Comparison of ENCODE assay signal across 11 cellular contexts in the genomic region with DNA sequence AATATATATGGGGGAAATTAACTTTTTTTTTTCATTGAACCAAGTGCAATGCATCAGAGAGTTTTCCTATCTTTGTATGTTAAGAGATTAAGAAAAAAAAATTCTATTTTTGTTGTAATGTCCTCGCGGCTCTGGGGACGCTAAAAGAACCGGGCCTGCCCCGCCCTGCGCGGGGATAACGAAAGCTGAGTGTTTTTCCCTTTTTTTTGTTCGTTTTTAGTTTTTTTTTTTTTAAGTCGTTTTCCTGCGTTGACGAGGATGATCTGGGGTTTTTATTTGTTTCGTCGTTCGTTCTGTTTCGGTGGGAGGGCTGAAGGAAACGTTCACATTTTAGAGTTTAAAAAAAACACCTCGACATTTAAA. TPM values are rescaled to one million over a fixed set of nuclear protein-coding genes. Genes with fewer than 3 reads are reported as not detected.
DNase-seq lines count a peak whose midpoint lies in the region; ATAC-seq and TF ChIP-seq lines count a peak whose summit lies in the region.
"Had no signal": no experiment of that assay in that cellular context is flagged by ENCODE, and none has a peak within 500 bp of the region (broad histone marks: within the 10 kb centered on the region; RNA-seq: fewer than 3 reads in every experiment).

No MANE protein-coding gene starts in this region.

- ATAC-seq in naive thymus-derived CD4-positive, alpha-beta T cell, result no peak
- ATAC-seq in HG03439 (IDR thresholded peaks at IDR 0.05; ENCODE audit: unreplicated experiment), result no peak

- H3K4me3 Mint-ChIP-seq in activated naive CD8-positive, alpha-beta T cell, result peak overlapping the region; percentile 70
- H3K4me3 Mint-ChIP-seq in naive thymus-derived CD4-positive, alpha-beta T cell, result peak overlapping the region; percentile 64 to 82 (median 74)

- DNase-seq in right atrium auricular region (ENCODE audit: low spot score) (no peak), cardiac septum (ENCODE audit: low spot score) (no peak), uterus (peak in 1 of 2 donors; percentile 40), GM13976 (ENCODE audit: low spot score) (no peak), NCI-H2081 (lab: John Stamatoyannopoulos, UW) (no peak)
- DNase-seq in naive thymus-derived CD4-positive, alpha-beta T cell, result no peak
- DNase-seq: COR-L47; stimulated activated CD4-positive, alpha-beta T cell treated with anti-CD3 and anti-CD28 coated beads, Interleukin-15, amount 100 ng/mL, for 24 hours had no signal

- H3K9me3 ChIP-seq in right atrium auricular region (no peaks in the 10 kb centered on the region), uterus (no peaks in the 10 kb centered on the region)
- no peaks in the 10 kb centered on the region for H3K9me3 ChIP-seq in naive thymus-derived CD4-positive, alpha-beta T cell (ENCODE audit: control insufficient read depth in 2 of 3, low read length in 3 of 3)
- H3K9me3 ChIP-seq: SK-N-SH had no signal

- intact Hi-C loops in cardiac septum (cut with DNase I), result no loop called here
- intact Hi-C loops in naive thymus-derived CD4-positive, alpha-beta T cell (cut with micrococcal nuclease), result loop anchor here in 1 of 2 donors (5.0 to 10.0 kb wide), 2 partner anchors 212 to 305 kb away; partner anchors contain the start of genes DNASE2, JUNB and KLF1
- intact Hi-C loops in uterus (cut with DNase I; ENCODE audit: low total_unique reads), result no loop called here

- H3K27ac Mint-ChIP-seq in activated naive CD8-positive, alpha-beta T cell, result peak overlapping the region; percentile 28
- peak overlapping the region; percentile 17 to 86 (median 69) for H3K27ac Mint-ChIP-seq in naive thymus-derived CD4-positive, alpha-beta T cell

- TF ChIP-seq CTCF in right atrium auricular region (IDR thresholded peaks at IDR 0.05), result no peak
- no peak for TF ChIP-seq CTCF in uterus (IDR thresholded peaks at IDR 0.05)
- TF ChIP-seq CTCF in GM13976 (IDR thresholded peaks at IDR 0.05; ENCODE audit: borderline replicate concordance, control extremely low read depth, extremely low read depth, insufficient read depth, missing control alignments), result no peak

- CTCF ChIA-PET in naive thymus-derived CD4-positive, alpha-beta T cell (lab: Charles Lee), result interaction anchor here (3.3 kb wide), 1 partner anchor 8 kb away, joined by 19 read pairs; no protein-coding TSS in a partner anchor

- POLR2A ChIA-PET in naive thymus-derived CD4-positive, alpha-beta T cell (lab: Charles Lee), result interaction anchor here (1.2 kb wide), 1 partner anchor 67 kb away, joined by 3 read pairs; no protein-coding TSS in a partner anchor

- H3K4me1 Mint-ChIP-seq in activated naive CD8-positive, alpha-beta T cell (ENCODE audit: low read depth), result peaks cover 40% of the 10 kb centered on the region
- peaks cover 17 to 51% (median 45%) of the 10 kb centered on the region in 7 donors for H3K4me1 Mint-ChIP-seq in naive thymus-derived CD4-positive, alpha-beta T cell

- no peak for TF ChIP-seq POLR2A in uterus (IDR thresholded peaks at IDR 0.05)

- H3K27ac ChIP-seq in right atrium auricular region (peak overlapping the region; percentile 84 to 85), uterus (peak overlapping the region; percentile 87 to 93)
- H3K27ac ChIP-seq in naive thymus-derived CD4-positive, alpha-beta T cell (ENCODE audit: low read depth, low read length), result peak overlapping the region; percentile 58

- H3K27me3 Mint-ChIP-seq in activated naive CD8-positive, alpha-beta T cell, result peaks cover 5% of the 10 kb centered on the region
- peaks cover 6 to 40% (median 16%) of the 10 kb centered on the region in 5 donors for H3K27me3 Mint-ChIP-seq in naive thymus-derived CD4-positive, alpha-beta T cell

- no peaks in the 10 kb centered on the region for H3K27me3 ChIP-seq in right atrium auricular region
- peaks cover 0 to 6% of the 10 kb centered on the region in 2 donors for H3K27me3 ChIP-seq in naive thymus-derived CD4-positive, alpha-beta T cell (ENCODE audit: control insufficient read depth in 2 of 2, insufficient read depth in 2 of 2, low read length in 2 of 2)
- H3K27me3 ChIP-seq in uterus, result no peaks in the 10 kb centered on the region

- in situ Hi-C loops in GM13976 (cut with MboI; ENCODE audit: low sequenced_read_pairs, unreplicated experiment), result no loop called here

- peak overlapping the region in 1 of 2 donors; percentile 50 for H3K4me3 ChIP-seq in right atrium auricular region
- H3K4me3 ChIP-seq in naive thymus-derived CD4-positive, alpha-beta T cell (ENCODE audit: low read length), result peak overlapping the region; percentile 24
- H3K4me3 ChIP-seq in uterus, result peak overlapping the region in 1 of 2 donors; percentile 40

- H3K4me1 ChIP-seq in right atrium auricular region (peaks cover 0 to 93% of the 10 kb centered on the region in 2 donors), uterus (peaks cover 12 to 44% of the 10 kb centered on the region in 2 donors)
- peaks cover 49% of the 10 kb centered on the region in 2 donors for H3K4me1 ChIP-seq in naive thymus-derived CD4-positive, alpha-beta T cell (ENCODE audit: control insufficient read depth in 2 of 2, insufficient read depth in 2 of 2, low read length in 2 of 2)

- H3K36me3 Mint-ChIP-seq in activated naive CD8-positive, alpha-beta T cell, result peaks cover 4% of the 10 kb centered on the region
- peaks cover 0 to 7% (median 0%) of the 10 kb centered on the region in 5 donors for H3K36me3 Mint-ChIP-seq in naive thymus-derived CD4-positive, alpha-beta T cell

- H3K36me3 ChIP-seq in right atrium auricular region, result peaks cover 6% of the 10 kb centered on the region
- H3K36me3 ChIP-seq in naive thymus-derived CD4-positive, alpha-beta T cell (ENCODE audit: control insufficient read depth in 2 of 3, insufficient read depth in 3 of 3, low read length in 3 of 3), result no peaks in the 10 kb centered on the region
- H3K36me3 ChIP-seq in uterus, result no peaks in the 10 kb centered on the region

- no peaks in the 10 kb centered on the region for H3K9me3 Mint-ChIP-seq in activated naive CD8-positive, alpha-beta T cell (ENCODE audit: low read depth)
- peaks cover 0 to 4% (median 0%) of the 10 kb centered on the region in 11 donors for H3K9me3 Mint-ChIP-seq in naive thymus-derived CD4-positive, alpha-beta T cell

RNA-seq across cellular contexts. Expression of gene LYL1, which starts 5.7 kb away (rescaled TPM):
- total RNA-seq in right atrium auricular region (10 to 100 TPM; 10.2 to 15.3 TPM), cardiac septum (9.4 TPM), uterus (10 to 100 TPM in 3 of 4 donors, 1 to 10 TPM in 1; 2.6 to 15.5 (median 11.1) TPM)
- total RNA-seq in naive thymus-derived CD4-positive, alpha-beta T cell, result 10 to 100 TPM in 1 of 5 experiments, 1 to 10 TPM in 4; 4.6 to 22.6 (median 7.8) TPM
- polyA plus RNA-seq in naive thymus-derived CD4-positive, alpha-beta T cell, result 1 to 10 TPM; 2.4 to 2.9 TPM

RNA-seq across cellular contexts. Expression of gene TRMT1, which starts 19.6 kb away (rescaled TPM):
- total RNA-seq in right atrium auricular region (10 to 100 TPM; 13.6 to 15.0 TPM), cardiac septum (17.5 TPM), uterus (10 to 100 TPM; 23.2 to 99.4 (median 33.6) TPM)
- total RNA-seq in naive thymus-derived CD4-positive, alpha-beta T cell, result 10 to 100 TPM; 64.2 to 96.4 (median 87.8) TPM
- 10 to 100 TPM; 22.6 to 36.3 TPM for polyA plus RNA-seq in naive thymus-derived CD4-positive, alpha-beta T cell

RNA-seq across cellular contexts. Expression of gene NACC1, which starts 21.1 kb away (rescaled TPM):
- total RNA-seq in right atrium auricular region (10 to 100 TPM; 25.4 to 27.3 TPM), cardiac septum (33.8 TPM), uterus (10 to 100 TPM; 13.4 to 28.1 (median 15.8) TPM)
- total RNA-seq in naive thymus-derived CD4-positive, alpha-beta T cell, result 10 to 100 TPM; 18.0 to 72.7 (median 22.4) TPM
- 1 to 10 TPM; 1.7 to 2.0 TPM for polyA plus RNA-seq in naive thymus-derived CD4-positive, alpha-beta T cell

RNA-seq across cellular contexts. Expression of gene STX10, which starts 53.2 kb away (rescaled TPM):
- total RNA-seq in right atrium auricular region (10 to 100 TPM; 33.1 to 39.2 TPM), cardiac septum (25.7 TPM), uterus (10 to 100 TPM; 42.2 to 72.1 (median 44.8) TPM)
- total RNA-seq in naive thymus-derived CD4-positive, alpha-beta T cell, result 10 to 100 TPM; 42.6 to 76.2 (median 68.5) TPM
- 10 to 100 TPM; 45.9 to 63.7 TPM for polyA plus RNA-seq in naive thymus-derived CD4-positive, alpha-beta T cell

RNA-seq across cellular contexts. Expression of gene IER2, which starts 53.3 kb away (rescaled TPM):
- total RNA-seq in right atrium auricular region, result 100 to 1,000 TPM in 1 of 2 donors, 10 to 100 TPM in 1; 35.4 to 139 TPM
- total RNA-seq in cardiac septum, result 28.4 TPM
- total RNA-seq in naive thymus-derived CD4-positive, alpha-beta T cell, result 100 to 1,000 TPM; 135 to 558 (median 246) TPM
- polyA plus RNA-seq in naive thymus-derived CD4-positive, alpha-beta T cell, result 100 to 1,000 TPM; 121 to 139 TPM
- 100 to 1,000 TPM in 1 of 4 donors, 10 to 100 TPM in 3; 15.1 to 108 (median 66.7) TPM for total RNA-seq in uterus
